Comparison of ENCODE assay signal across 11 cellular contexts in the genomic region with DNA sequence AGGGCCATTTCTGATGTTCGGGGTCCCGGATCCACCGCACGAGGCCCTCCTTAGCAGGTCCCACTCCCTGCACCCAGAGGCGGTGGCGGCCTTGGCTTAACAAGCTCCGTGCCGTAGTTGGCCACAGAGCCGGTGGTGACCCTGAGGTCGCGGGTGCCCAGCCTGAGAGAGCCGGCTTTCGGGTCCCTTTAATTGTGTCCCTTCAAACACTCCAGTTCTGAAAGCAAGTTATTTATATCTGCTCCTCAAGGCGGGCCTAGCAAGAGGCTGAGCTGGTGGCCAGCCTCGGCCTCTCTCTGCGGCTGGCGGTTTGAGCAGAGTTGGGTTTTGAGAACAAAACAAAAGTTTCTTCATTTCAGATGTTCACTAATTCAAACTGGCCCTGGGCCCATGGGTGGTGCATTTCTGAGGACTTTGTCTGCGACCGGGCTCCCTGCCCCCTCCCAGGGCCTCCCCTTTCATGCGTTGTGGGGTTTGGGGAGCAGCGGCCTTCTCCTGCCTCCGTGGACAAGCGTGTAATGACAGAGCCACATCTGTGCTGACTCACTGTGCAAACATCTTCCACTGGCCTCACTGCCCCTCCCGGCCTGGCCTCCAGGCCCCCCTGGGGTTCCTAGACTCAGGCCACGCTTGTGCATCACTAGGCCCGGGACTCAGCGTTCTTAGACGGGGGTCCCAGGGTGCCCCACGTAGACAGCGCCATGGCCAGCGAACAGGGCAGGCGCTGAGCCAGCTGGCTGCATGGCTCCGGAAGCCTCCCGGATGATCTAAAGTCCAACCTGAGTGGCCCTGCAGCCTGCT. TPM values are rescaled to one million over a fixed set of nuclear protein-coding genes. Genes with fewer than 3 reads are reported as not detected.
DNase-seq lines count a peak whose midpoint lies in the region; ATAC-seq and TF ChIP-seq lines count a peak whose summit lies in the region.
"Had no signal": no experiment of that assay in that cellular context is flagged by ENCODE, and none has a peak within 500 bp of the region (broad histone marks: within the 10 kb centered on the region; RNA-seq: fewer than 3 reads in every experiment).

No MANE protein-coding gene starts in this region.

- POLR2A ChIA-PET in HEK293T (lab: Yijun Ruan, JAX): no interaction called here

- H3K27ac ChIP-seq in ACC112 (ENCODE audit: low read depth, low read length) (peak overlapping the region; percentile 97), esophagus muscularis mucosa (replicated peaks in 1 of 4) (peak overlapping the region; percentile 35 to 55 (median 44))
- H3K27ac ChIP-seq: neutrophil had no signal

- H3K4me1 Mint-ChIP-seq in nephron: peaks cover 27% of the 10 kb centered on the region

- CTCF ChIA-PET in HEK293T (lab: Yijun Ruan, JAX): no interaction called here

- H3K27me3 ChIP-seq in ACC112 (ENCODE audit: insufficient read depth, low read length) (no peaks in the 10 kb centered on the region), esophagus muscularis mucosa (peaks cover 0 to 4% (median 0%) of the 10 kb centered on the region in 4 donors)
- H3K27me3 ChIP-seq: neutrophil had no signal

- H3K27ac Mint-ChIP-seq in nephron: peak overlapping the region; percentile 13 to 91 (median 55)
- H3K27ac Mint-ChIP-seq: CD4-positive, CD25-positive, alpha-beta regulatory T cell had no signal

- H3K4me3 ChIP-seq in ACC112 (ENCODE audit: low read depth, low read length) (peak overlapping the region; percentile 66), esophagus muscularis mucosa (no peak overlapping the region)

- H3K4me1 ChIP-seq in ACC112 (ENCODE audit: control insufficient read depth, insufficient read depth, low read length, unreplicated experiment) (peaks cover 34% of the 10 kb centered on the region), esophagus muscularis mucosa (peaks cover 0 to 17% (median 5%) of the 10 kb centered on the region in 4 donors)

- H2AFZ ChIP-seq in ACC112 (ENCODE audit: low read length, unreplicated experiment): peak overlapping the region; percentile 85

- TF ChIP-seq EP300 in esophagus muscularis mucosa (IDR thresholded peaks at IDR 0.05): no peak

- TF ChIP-seq POLR2A in esophagus muscularis mucosa (IDR thresholded peaks at IDR 0.05; ENCODE audit: low read depth): no peak

- peaks cover 3% of the 10 kb centered on the region for H3K9me3 Mint-ChIP-seq in nephron
- H3K9me3 Mint-ChIP-seq: CD4-positive, CD25-positive, alpha-beta regulatory T cell had no signal

- H3K36me3 ChIP-seq in ACC112 (ENCODE audit: insufficient read depth, low read length) (no peaks in the 10 kb centered on the region), esophagus muscularis mucosa (no peaks in the 10 kb centered on the region)
- H3K36me3 ChIP-seq: neutrophil had no signal

- H3K79me2 ChIP-seq in ACC112 (ENCODE audit: control insufficient read depth, insufficient read depth, low read length, unreplicated experiment): no peaks in the 10 kb centered on the region

- ATAC-seq in GM21825 (IDR thresholded peaks at IDR 0.05; ENCODE audit: unreplicated experiment): no peak

- no peak overlapping the region for H3K4me3 Mint-ChIP-seq in nephron
- H3K4me3 Mint-ChIP-seq: CD4-positive, CD25-positive, alpha-beta regulatory T cell had no signal

- intact Hi-C loops in esophagus muscularis mucosa (cut with DNase I): no loop called here

- WGBS in esophagus muscularis mucosa: 75% methylated on average over 16 of the region's 34 CpGs

- no peaks in the 10 kb centered on the region for H3K36me3 Mint-ChIP-seq in nephron (ENCODE audit: low read depth)
- H3K36me3 Mint-ChIP-seq: CD4-positive, CD25-positive, alpha-beta regulatory T cell had no signal

- H3K9me3 ChIP-seq in esophagus muscularis mucosa: no peaks in the 10 kb centered on the region
- H3K9me3 ChIP-seq: neutrophil had no signal

- TF ChIP-seq CTCF in esophagus muscularis mucosa (IDR thresholded peaks at IDR 0.05) (no peak), nephron (IDR thresholded peaks at IDR 0.05; ENCODE audit: unreplicated experiment in 3 of 3) (no peak)

- no peaks in the 10 kb centered on the region for H3K27me3 Mint-ChIP-seq in nephron (ENCODE audit: low read depth)
- H3K27me3 Mint-ChIP-seq: CD4-positive, CD25-positive, alpha-beta regulatory T cell had no signal

- peak; percentile 92 for DNase-seq in MV-4-11 (lab: John Stamatoyannopoulos, UW)
- peak; percentile 72 for DNase-seq in esophagus muscularis mucosa (ENCODE audit: extremely low spot score)
- DNase-seq in T-helper 9 cell: no peak
- DNase-seq in SHP77 treated with DMSO at 0.1 percent for 48 hours (lab: John Stamatoyannopoulos, UW): no peak
- no peak for DNase-seq in HEK293T (ENCODE audit: extremely low spot score)
- DNase-seq: activated T-cell treated with anti-CD3 and anti-CD28 coated beads, Interleukin-2, amount 50 U/mL, for 48 hours; CD4-positive, CD25-positive, alpha-beta regulatory T cell had no signal

TF ChIP-seq in HEK293T, 16 proteins besides CTCF, POLR2A, EP300 and RAD21:
- TF ChIP-seq FOXA1 (IDR thresholded peaks at IDR 0.05) (no peak), ELF4 (IDR thresholded peaks at IDR 0.05) (no peak), L3MBTL2 (conservative IDR thresholded peaks at IDR 0.05) (no peak), ARNT (IDR thresholded peaks at IDR 0.05) (no peak), SP1 (IDR thresholded peaks at IDR 0.05) (no peak)

RNA-seq across cellular contexts. Expression of a gene that starts 49.4 kb away (rescaled TPM):
- total RNA-seq in esophagus muscularis mucosa: 10 to 100 TPM; 36.0 to 89.5 (median 56.4) TPM

Comparison
In these comparisons a context has a peak if more than half of its experiments do, and no peak if none do; other contexts are left out.
1. DNase-seq: peak in MV-4-11 (single experiment) and esophagus muscularis mucosa (single experiment); none in T-helper 9 cell (single experiment), SHP77 treated with DMSO at 0.1 percent for 48 hours (single experiment) and HEK293T (single experiment).